Comparison of ENCODE assay signal across 10 cellular contexts in the genomic region with DNA sequence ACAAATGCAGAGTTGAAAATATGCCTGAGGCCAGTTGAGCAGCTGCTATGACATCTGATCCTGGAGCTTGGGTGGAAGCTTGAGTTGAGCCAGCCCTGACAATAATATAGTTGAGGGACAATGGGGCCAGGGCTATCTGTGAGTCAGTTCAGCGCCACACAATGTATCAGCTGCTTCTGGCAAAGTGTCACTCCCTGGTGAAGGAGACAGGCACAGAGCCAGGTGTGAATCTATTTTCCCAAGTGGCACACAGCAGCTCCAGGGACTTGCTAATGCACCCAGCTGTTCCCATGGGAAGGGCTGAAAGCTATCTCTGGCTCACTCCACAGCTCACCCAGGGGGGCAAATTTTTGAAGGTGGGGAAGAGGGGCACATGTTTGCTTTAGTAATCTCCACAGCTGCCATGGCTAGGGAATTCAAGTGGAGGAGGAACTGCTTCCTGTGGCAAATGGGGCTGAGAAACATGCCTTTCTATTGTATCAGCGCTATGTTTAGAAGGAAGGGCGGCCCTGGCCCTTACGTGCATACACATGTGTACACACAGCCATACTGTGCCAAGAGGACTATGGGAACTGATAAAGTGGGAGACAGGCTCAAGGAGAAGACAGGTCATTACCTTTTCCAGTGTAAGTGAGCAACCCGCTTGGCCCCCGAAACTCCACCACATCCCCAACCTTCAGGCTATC. TPM values are rescaled to one million over a fixed set of nuclear protein-coding genes. Genes with fewer than 3 reads are reported as not detected.
DNase-seq lines count a peak whose midpoint lies in the region; ATAC-seq and TF ChIP-seq lines count a peak whose summit lies in the region.
"Had no signal": no experiment of that assay in that cellular context is flagged by ENCODE, and none has a peak within 500 bp of the region (broad histone marks: within the 10 kb centered on the region; RNA-seq: fewer than 3 reads in every experiment).

No MANE protein-coding gene starts in this region.

- peak overlapping the region in 7 of 8 donors; percentile 6 to 86 (median 50) for H3K4me3 Mint-ChIP-seq in naive B cell

- 68 to 71% methylated on average over 6 of the region's 6 CpGs for WGBS in body of pancreas, 2 donors

- no peaks in the 10 kb centered on the region for H3K9me3 ChIP-seq in body of pancreas

- no peaks in the 10 kb centered on the region for H3K27me3 Mint-ChIP-seq in naive B cell

- no peak for TF ChIP-seq CTCF in body of pancreas (IDR thresholded peaks at IDR 0.05)

- intact Hi-C loops in body of pancreas (cut with DNase I), result no loop called here

- H3K36me3 Mint-ChIP-seq in naive B cell, result peaks cover 5 to 13% of the 10 kb centered on the region in 2 donors

- peak; percentile 99 for DNase-seq in DMS153 treated with DMSO at 0.1 percent for 48 hours (lab: John Stamatoyannopoulos, UW; ENCODE audit: unreplicated experiment)
- DNase-seq in NCI-H187 (lab: John Stamatoyannopoulos, UW), result peak; percentile 91 to 97
- peak in 3 of 4 donors; percentile 16 to 69 (median 21) for DNase-seq in body of pancreas
- DNase-seq in naive B cell, result no peak
- no peak for DNase-seq in T-helper 9 cell
- DNase-seq in NCI-H2227 (lab: John Stamatoyannopoulos, UW; ENCODE audit: unreplicated experiment), result no peak
- no peak for DNase-seq in iPS-NIHi7 (ENCODE audit: extremely low spot score)
- DNase-seq: head of caudate nucleus, NCI-H2227 treated with DMSO at 0.1 percent for 48 hours had no signal

- H3K36me3 ChIP-seq in body of pancreas (replicated peaks in 1 of 2; ENCODE audit: insufficient read depth in 1 of 2, low read depth in 2 of 2), result peaks cover 0 to 7% of the 10 kb centered on the region in 2 donors

- H3K4me1 ChIP-seq in body of pancreas, result peaks cover 33% of the 10 kb centered on the region

- H3K4me1 Mint-ChIP-seq in naive B cell, result peaks cover 29 to 45% (median 43%) of the 10 kb centered on the region in 3 donors

- no peak for TF ChIP-seq POLR2A in body of pancreas (IDR thresholded peaks at IDR 0.05)

- no peaks in the 10 kb centered on the region for H3K9me3 Mint-ChIP-seq in naive B cell

- H3K4me3 ChIP-seq in body of pancreas, result no peak overlapping the region

- ATAC-seq in body of pancreas (no peak), naive B cell (ENCODE audit: low read depth in 2 of 2) (no peak), HG02763 (IDR thresholded peaks at IDR 0.05; ENCODE audit: unreplicated experiment) (no peak)

- peak overlapping the region in 3 of 6 donors; percentile 15 to 76 (median 55) for H3K27ac Mint-ChIP-seq in naive B cell

- no peaks in the 10 kb centered on the region for H3K27me3 ChIP-seq in body of pancreas

- peak overlapping the region in 1 of 4 donors; percentile 12 for H3K27ac ChIP-seq in body of pancreas

RNA-seq across cellular contexts. Expression of a gene that starts 2.2 kb away (rescaled TPM):
- total RNA-seq in body of pancreas, result 10 to 100 TPM; 23.4 to 32.4 TPM
- 10 to 100 TPM; 51.2 to 74.1 (median 58.9) TPM for polyA plus RNA-seq in naive B cell (ENCODE audit: low read depth in 6 of 6)

RNA-seq across cellular contexts. Expression of a gene that starts 6.8 kb away (rescaled TPM):
- total RNA-seq in body of pancreas, result 10 to 100 TPM; 38.6 to 52.4 TPM
- polyA plus RNA-seq in naive B cell (ENCODE audit: low read depth in 6 of 6), result 100 to 1,000 TPM in 4 of 6 donors, 10 to 100 TPM in 2; 81.7 to 162 (median 108) TPM

RNA-seq across cellular contexts. Expression of a gene that starts 37.9 kb away (rescaled TPM):
- 10 to 100 TPM; 15.3 to 21.8 TPM for total RNA-seq in body of pancreas
- polyA plus RNA-seq in naive B cell (ENCODE audit: low read depth in 6 of 6), result 10 to 100 TPM; 16.3 to 34.1 (median 25.4) TPM

RNA-seq across cellular contexts. Expression of a gene that starts 42.3 kb away (rescaled TPM):
- 10 to 100 TPM; 47.7 to 86.7 TPM for total RNA-seq in body of pancreas
- 10 to 100 TPM; 41.0 to 60.3 (median 54.9) TPM for polyA plus RNA-seq in naive B cell (ENCODE audit: low read depth in 6 of 6)

Comparison
In these comparisons a context has a peak if more than half of its experiments do, and no peak if none do; other contexts are left out.
1. DNase-seq: peak in DMS153 treated with DMSO at 0.1 percent for 48 hours (single experiment), NCI-H187 (2 of 2) and body of pancreas (3 of 4); none in naive B cell (single experiment), T-helper 9 cell (single experiment), NCI-H2227 (single experiment) and iPS-NIHi7 (single experiment).